ENCODE assay signal across 8 cellular contexts in genomic region chrX:153794018-153794896, GRCh38. TPM values are rescaled to one million over a fixed set of nuclear protein-coding genes. Genes with fewer than 3 reads are reported as not detected.
A peak's percentile ranks its signal among the peaks of the same experiment; 100 is the strongest.
DNase-seq lines count a peak whose midpoint lies in the region; ATAC-seq and TF ChIP-seq lines count a peak whose summit lies in the region.

Gene IDH3G, minus strand, starts transcription at chrX:153794375. Its CDS starts 49 bp downstream, at chrX:153794326.
Gene SSR4, plus strand, starts transcription at chrX:153794668. Its CDS starts 20 bp downstream, at chrX:153794688.

- peaks cover 9% of the 10 kb centered on the region for H3K4me1 Mint-ChIP-seq in activated naive CD8-positive, alpha-beta T cell treated with anti-CD3 and anti-CD28 coated beads for 36 hours
- H3K4me1 Mint-ChIP-seq in glutamatergic neuron (ENCODE audit: low read depth, unreplicated experiment) = peaks cover 5% of the 10 kb centered on the region

- peaks cover 29% of the 10 kb centered on the region for H4K20me1 ChIP-seq in osteoblast (ENCODE audit: insufficient read depth, low read length)

- H3K9me3 ChIP-seq in osteoblast (ENCODE audit: low read depth, low read length) (no peaks in the 10 kb centered on the region), thoracic aorta (no peaks in the 10 kb centered on the region)

- H3K27me3 ChIP-seq in osteoblast (ENCODE audit: insufficient read depth, low read length) = no peaks in the 10 kb centered on the region
- no peaks in the 10 kb centered on the region for H3K27me3 ChIP-seq in thoracic aorta (replicated peaks; ENCODE audit: insufficient read depth)

- peak within 1 kb of the TSS; percentile 96 for H3K27ac Mint-ChIP-seq in activated naive CD8-positive, alpha-beta T cell treated with anti-CD3 and anti-CD28 coated beads for 36 hours
- H3K27ac Mint-ChIP-seq in glutamatergic neuron (ENCODE audit: unreplicated experiment) = peak within 1 kb of the TSS; percentile 95

- CTCF ChIA-PET in GM10248 (lab: Yijun Ruan, JAX) = no interaction called here

- H2AFZ ChIP-seq in osteoblast (ENCODE audit: low read length) = peak within 1 kb of the TSS; percentile 74

- no peak for TF ChIP-seq CTCF in GM10248 (IDR thresholded peaks at IDR 0.05; ENCODE audit: control extremely low read depth, extremely low read depth, low read depth, missing control alignments)
- TF ChIP-seq CTCF in glutamatergic neuron (IDR thresholded peaks at IDR 0.05; ENCODE audit: partially characterized antibody, unreplicated experiment) = no peak
- no peak for TF ChIP-seq CTCF in osteoblast (IDR thresholded peaks at IDR 0.05; ENCODE audit: extremely low read depth, low read depth, low read length)
- TF ChIP-seq CTCF in thoracic aorta (IDR thresholded peaks at IDR 0.05) = no peak

- H3K4me1 ChIP-seq in osteoblast (ENCODE audit: insufficient read depth, low read length) (peaks cover 13% of the 10 kb centered on the region), thoracic aorta (ENCODE audit: control insufficient read depth in 1 of 2, low read depth in 2 of 2) (peaks cover 8 to 35% of the 10 kb centered on the region in 2 donors)

- H3K79me2 ChIP-seq in osteoblast (ENCODE audit: insufficient read depth, low read length) = peaks cover 71% of the 10 kb centered on the region

- peaks cover 18% of the 10 kb centered on the region for H3K36me3 Mint-ChIP-seq in activated naive CD8-positive, alpha-beta T cell treated with anti-CD3 and anti-CD28 coated beads for 36 hours
- no peaks in the 10 kb centered on the region for H3K36me3 Mint-ChIP-seq in glutamatergic neuron (ENCODE audit: unreplicated experiment)

- H3K4me2 ChIP-seq in osteoblast (ENCODE audit: insufficient read depth, low read length) = peak within 1 kb of the TSS; percentile 85

- POLR2A ChIA-PET in GM10248 (lab: Yijun Ruan, JAX) = interaction anchor here (1.0 to 1.1 kb wide), 2 partner anchors 133 to 577 kb away, joined by 3 read pairs; no protein-coding TSS in a partner anchor

- DNase-seq in GM10248 (ENCODE audit: extremely low spot score) (peak; percentile 96), NCI-H1105 (lab: John Stamatoyannopoulos, UW) (peak; percentile 98), SKM-1 treated with dmso at 0.1 percent for 144 hours (lab: John Stamatoyannopoulos, UW; ENCODE audit: unreplicated experiment) (peak; percentile 87), glutamatergic neuron (peak; percentile 90), osteoblast (ENCODE audit: insufficient read length, low spot score, missing footprints) (peak; percentile 100), thoracic aorta (ENCODE audit: low spot score) (peak; percentile 73)
- DNase-seq in activated naive CD8-positive, alpha-beta T cell treated with anti-CD3 and anti-CD28 coated beads for 36 hours = peak; percentile 93

- ATAC-seq in HG02623 (IDR thresholded peaks at IDR 0.05; ENCODE audit: unreplicated experiment) (peak; percentile 86), thoracic aorta (ENCODE audit: insufficient number of reproducible peaks, low FRiP score, low read depth) (peak; percentile 88)

- H3K36me3 ChIP-seq in osteoblast (ENCODE audit: insufficient read depth, low read length) (peaks cover 3% of the 10 kb centered on the region), thoracic aorta (peaks cover 10% of the 10 kb centered on the region)

- peak within 1 kb of the TSS; percentile 98 for H3K4me3 Mint-ChIP-seq in activated naive CD8-positive, alpha-beta T cell treated with anti-CD3 and anti-CD28 coated beads for 36 hours
- H3K4me3 Mint-ChIP-seq in glutamatergic neuron (ENCODE audit: unreplicated experiment) = peak within 1 kb of the TSS; percentile 96

- H3K4me3 ChIP-seq in osteoblast (ENCODE audit: insufficient read depth, low read length) (peak within 1 kb of the TSS; percentile 79), thoracic aorta (peak within 1 kb of the TSS; percentile 85)

- H3K27me3 Mint-ChIP-seq in activated naive CD8-positive, alpha-beta T cell treated with anti-CD3 and anti-CD28 coated beads for 36 hours = no peaks in the 10 kb centered on the region
- no peaks in the 10 kb centered on the region for H3K27me3 Mint-ChIP-seq in glutamatergic neuron (ENCODE audit: unreplicated experiment)

- no peaks in the 10 kb centered on the region for H3K9me3 Mint-ChIP-seq in activated naive CD8-positive, alpha-beta T cell treated with anti-CD3 and anti-CD28 coated beads for 36 hours
- H3K9me3 Mint-ChIP-seq in glutamatergic neuron (ENCODE audit: unreplicated experiment) = peaks cover 6% of the 10 kb centered on the region

- H3K27ac ChIP-seq in osteoblast (ENCODE audit: low read depth, low read length) (peak within 1 kb of the TSS; percentile 90), thoracic aorta (peak within 1 kb of the TSS; percentile 90 to 91)

RNA-seq across cellular contexts. Expression of gene IDH3G, which starts in this region (rescaled TPM):
- 10 to 100 TPM; 55.9 to 58.1 TPM for total RNA-seq in activated naive CD8-positive, alpha-beta T cell treated with anti-CD3 and anti-CD28 coated beads for 36 hours
- 56.7 TPM for total RNA-seq in glutamatergic neuron (ENCODE audit: unreplicated experiment)
- total RNA-seq in osteoblast = 40.2 and 42.7 TPM in 2 replicates
- 10 to 100 TPM; 70.9 to 91.9 TPM for total RNA-seq in thoracic aorta

RNA-seq across cellular contexts. Expression of gene SSR4, which starts in this region (rescaled TPM):
- total RNA-seq in activated naive CD8-positive, alpha-beta T cell treated with anti-CD3 and anti-CD28 coated beads for 36 hours = 100 to 1,000 TPM; 133 to 145 TPM
- total RNA-seq in glutamatergic neuron (ENCODE audit: unreplicated experiment) (277 TPM), osteoblast (156 and 172 TPM in 2 replicates), thoracic aorta (100 to 1,000 TPM; 103 to 299 TPM)

Comparison
In these comparisons a context has a peak if more than half of its experiments do, and no peak if none do; other contexts are left out.
1. Peak in every context shown above with its lines: DNase-seq, ATAC-seq, H3K4me3 ChIP-seq and H3K27ac ChIP-seq.